Comparison of ENCODE assay signal across 8 cellular contexts in the genomic region with DNA sequence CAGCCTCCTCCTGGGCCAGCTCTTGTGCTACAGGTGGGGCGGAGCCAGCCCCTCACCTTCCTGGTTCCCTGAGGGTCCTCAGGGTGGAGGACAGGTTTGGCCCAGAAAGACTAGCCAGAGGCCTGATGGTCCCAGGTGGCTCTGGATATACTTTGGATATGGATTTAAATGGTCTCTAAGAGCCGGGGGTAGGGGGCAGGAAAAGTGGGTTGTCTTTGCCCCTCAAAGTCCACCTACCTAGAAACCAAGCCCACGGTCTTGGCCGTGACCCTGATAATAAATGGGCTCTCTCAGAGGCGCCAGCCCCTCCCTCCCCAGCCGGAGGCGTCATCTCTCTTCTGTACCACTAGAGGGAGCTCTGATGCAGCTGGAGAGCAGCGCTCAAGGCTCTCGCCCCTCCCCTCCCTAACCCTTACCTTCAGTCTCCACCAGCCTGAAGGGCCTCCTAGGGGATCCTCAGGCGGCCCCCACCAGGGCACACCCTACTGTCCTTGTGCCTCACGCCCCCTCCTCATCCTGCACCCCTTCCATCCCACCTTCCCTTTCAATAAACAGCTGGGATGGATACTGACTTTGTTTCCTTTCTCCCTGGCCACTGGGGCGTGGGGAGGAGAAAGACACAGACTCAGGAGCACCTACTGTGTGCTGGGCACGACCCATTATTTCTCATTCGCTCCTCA. TPM values are rescaled to one million over a fixed set of nuclear protein-coding genes. Genes with fewer than 3 reads are reported as not detected.
DNase-seq lines count a peak whose midpoint lies in the region; ATAC-seq and TF ChIP-seq lines count a peak whose summit lies in the region.

No MANE protein-coding gene starts in this region.

- BruUV-seq in A673 (replicated peaks; lab: Mats Ljungman, UMichigan) = no TSS peak

- no peaks in the 10 kb centered on the region for H3K27me3 Mint-ChIP-seq in activated B cell treated with CpG ODN at 0.5 μM for 24 hours

- CTCF ChIA-PET in A673 (lab: Charles Lee) (interaction anchor here (0.5 to 1.8 kb wide), 7 partner anchors 14 to 374 kb away, joined by 3 to 13 read pairs (median 3); no protein-coding TSS in a partner anchor), activated B cell treated with CpG ODN at 0.5 μM for 24 hours (lab: Charles Lee) (interaction anchor here (0.6 to 3.5 kb wide), 14 partner anchors 8 to 384 kb away, joined by 3 to 43 read pairs (median 4); a partner anchor contains a TSS)

- H3K9me3 Mint-ChIP-seq in activated B cell treated with CpG ODN at 0.5 μM for 24 hours = no peaks in the 10 kb centered on the region

- peaks cover 5% of the 10 kb centered on the region for H3K36me3 ChIP-seq in A673 (ENCODE audit: insufficient read depth, low read length, poor library complexity, severe bottlenecking)

- H3K36me3 Mint-ChIP-seq in activated B cell treated with CpG ODN at 0.5 μM for 24 hours (ENCODE audit: low read depth) = no peaks in the 10 kb centered on the region

- H3K27ac ChIP-seq in A673 (ENCODE audit: low read depth, low read length, poor library complexity, severe bottlenecking) (no peak overlapping the region), caudate nucleus (ENCODE audit: low read depth, low read length) (no peak overlapping the region)

- no peaks in the 10 kb centered on the region for H3K27me3 ChIP-seq in A673 (replicated peaks; ENCODE audit: insufficient read depth, low read depth, low read length, poor library complexity)

- peaks cover 11% of the 10 kb centered on the region for H3K4me1 Mint-ChIP-seq in activated B cell treated with CpG ODN at 0.5 μM for 24 hours

- H3K4me3 Mint-ChIP-seq in activated B cell treated with CpG ODN at 0.5 μM for 24 hours = no peak overlapping the region

- intact Hi-C loops in A673 (cut with micrococcal nuclease; ENCODE audit: unreplicated experiment) (loop anchor here (1.0 to 5.0 kb wide), 4 partner anchors 77 to 373 kb away; no protein-coding TSS in a partner anchor), activated B cell treated with CpG ODN at 0.5 μM for 24 hours (cut with micrococcal nuclease) (loop anchor here (1.0 to 2.0 kb wide), 9 partner anchors 26 to 385 kb away; a partner anchor contains a TSS), left colon (cut with DNase I, micrococcal nuclease) (loop anchor here (2.0 to 10.0 kb wide), 3 partner anchors 122 to 290 kb away; no protein-coding TSS in a partner anchor)

- H3K9me3 ChIP-seq in A673 (ENCODE audit: low read depth, low read length, poor library complexity, severe bottlenecking) = no peaks in the 10 kb centered on the region

- no peak overlapping the region for H3K4me3 ChIP-seq in A673 (ENCODE audit: low read depth, low read length, poor library complexity, severe bottlenecking)

- POLR2A ChIA-PET in A673 (lab: Charles Lee; ENCODE audit: low non-redundant PET) (no interaction called here), activated B cell treated with CpG ODN at 0.5 μM for 24 hours (lab: Charles Lee) (interaction anchor here (1.6 kb wide), 1 partner anchor 53 kb away, joined by 5 read pairs; no protein-coding TSS in a partner anchor)

- H3K27ac Mint-ChIP-seq in activated B cell treated with CpG ODN at 0.5 μM for 24 hours = no peak overlapping the region

- ATAC-seq in GM18861 (IDR thresholded peaks at IDR 0.05; ENCODE audit: unreplicated experiment) (peak; percentile 87), HG03097 (IDR thresholded peaks at IDR 0.05; ENCODE audit: low FRiP score, unreplicated experiment) (peak; percentile 83), activated B cell treated with CpG ODN at 0.5 μM for 24 hours (ENCODE audit: low read depth) (peak; percentile 100), left colon (peak; percentile 93)

- DNase-seq in A673 (ENCODE audit: low spot score) (peak; percentile 86), NCI-H2227 treated with DMSO at 0.1 percent for 48 hours (lab: John Stamatoyannopoulos, UW) (peak; percentile 84), activated B cell treated with CpG ODN at 0.5 μM for 24 hours (peak; percentile 70), caudate nucleus (lab: John Stamatoyannopoulos, UW) (peak in 57 of 61 donors; percentile 10 to 79 (median 51)), left colon (peak; percentile 54 to 76)
- DNase-seq in stimulated activated CD4-positive, alpha-beta T cell treated with anti-CD3 and anti-CD28 coated beads, Interleukin-4, amount 100 ng/mL, for 4 hours = peak; percentile 67 to 74

- TF ChIP-seq CTCF in A673 (conservative IDR thresholded peaks at IDR 0.05; ENCODE audit: low read depth, low read length) = peak; percentile 95
- TF ChIP-seq CTCF in activated B cell treated with CpG ODN at 0.5 μM for 24 hours (IDR thresholded peaks at IDR 0.05) = no peak

- peaks cover 4% of the 10 kb centered on the region for H3K4me1 ChIP-seq in A673 (ENCODE audit: insufficient read depth, low read length, poor library complexity, severe bottlenecking)

RNA-seq across cellular contexts. Expression of a gene that starts 7.5 kb away (rescaled TPM):
- total RNA-seq in A673 (2021) = 43.4 and 55.4 TPM in 2 replicates
- 7.6 and 12.8 TPM in 2 replicates for total RNA-seq in activated B cell treated with CpG ODN at 0.5 μM for 24 hours
- 1 to 10 TPM; 9.4 to 10.0 TPM for total RNA-seq in left colon

RNA-seq across cellular contexts. Expression of a gene that starts 26.1 kb away (rescaled TPM):
- total RNA-seq in A673 (2021) (43.4 and 59.6 TPM in 2 replicates), activated B cell treated with CpG ODN at 0.5 μM for 24 hours (13.3 and 14.0 TPM in 2 replicates), left colon (10 to 100 TPM in 1 of 2 donors, 1 to 10 TPM in 1; 6.4 to 16.7 TPM)

RNA-seq across cellular contexts. Expression of a gene that starts 29.1 kb away (rescaled TPM):
- total RNA-seq in A673 (2021) = 41.0 and 51.0 TPM in 2 replicates
- 6.1 and 6.2 TPM in 2 replicates for total RNA-seq in activated B cell treated with CpG ODN at 0.5 μM for 24 hours
- 1 to 10 TPM; 3.8 to 5.6 TPM for total RNA-seq in left colon

RNA-seq across cellular contexts. Expression of a gene that starts 53.7 kb away (rescaled TPM):
- total RNA-seq in A673 (2021) (71.9 and 72.0 TPM in 2 replicates), activated B cell treated with CpG ODN at 0.5 μM for 24 hours (92.7 and 100 TPM in 2 replicates), left colon (100 to 1,000 TPM; 103 to 134 TPM)

RNA-seq across cellular contexts. Expression of a gene that starts 57.1 kb away (rescaled TPM):
- total RNA-seq in A673 (2021) = 38.0 and 39.6 TPM in 2 replicates
- total RNA-seq in activated B cell treated with CpG ODN at 0.5 μM for 24 hours = 25.9 and 28.1 TPM in 2 replicates
- total RNA-seq in left colon = 10 to 100 TPM; 10.2 to 13.0 TPM
